ENCODE assay signal across 16 cellular contexts in the genomic region with DNA sequence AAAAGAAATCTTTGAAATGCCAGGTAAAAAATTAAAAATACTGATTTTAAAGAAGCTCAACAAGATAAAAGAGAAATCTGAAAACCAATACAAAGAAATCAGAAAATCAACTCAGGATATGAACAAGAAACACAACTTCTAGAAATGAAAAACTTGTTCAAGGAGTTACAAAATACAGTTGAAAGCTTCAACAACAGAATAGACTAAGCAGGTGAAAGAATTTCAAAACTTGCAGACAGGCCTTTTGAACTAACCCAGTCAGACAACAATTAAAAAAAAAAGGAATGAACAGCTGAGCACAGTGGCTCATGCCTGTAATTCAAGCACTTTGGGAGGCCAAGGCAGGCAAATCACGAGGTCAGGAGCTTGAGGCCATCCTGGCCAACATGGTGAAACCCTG. TPM values are rescaled to one million over a fixed set of nuclear protein-coding genes. Genes with fewer than 3 reads are reported as not detected.
A peak's percentile ranks its signal among the peaks of the same experiment; 100 is the strongest.
DNase-seq lines count a peak whose midpoint lies in the region; ATAC-seq, FAIRE-seq and TF ChIP-seq lines count a peak whose summit lies in the region.
"Had no signal": no experiment of that assay in that cellular context is flagged by ENCODE, and none has a peak within 500 bp of the region (broad histone marks: within the 10 kb centered on the region; RNA-seq: fewer than 3 reads in every experiment).

No MANE protein-coding gene starts in this region.

- H3K9me2 ChIP-seq in HCT116 (ENCODE audit: insufficient read depth), result no peaks in the 10 kb centered on the region
- H3K9me2 ChIP-seq in Karpas-422 (replicated peaks; ENCODE audit: insufficient read depth, low read length), result no peaks in the 10 kb centered on the region

- POLR2A ChIA-PET in HCT116 (lab: Charles Lee), result no interaction called here
- POLR2A ChIA-PET in K562 (lab: Yijun Ruan, JAX), result no interaction called here

- no peak for TF ChIP-seq EP300 in K562 (IDR thresholded peaks at IDR 0.05; ENCODE audit: low read length)

- H4K20me1 ChIP-seq in HCT116 (ENCODE audit: insufficient read depth) (no peaks in the 10 kb centered on the region; the same call in 1 of the 2 replicates), Karpas-422 (ENCODE audit: insufficient read depth, low read depth, low read length) (no peaks in the 10 kb centered on the region), K562 (replicated peaks; ENCODE audit: control insufficient read depth, insufficient read depth, low read length) (no peaks in the 10 kb centered on the region)
- H4K20me1 ChIP-seq: BLaER1 treated with 17β-estradiol and CSF1 and Interleukin-3, amounts not matched to agents 10 nM and 100 nM had no signal

- CTCF ChIA-PET in HCT116 (lab: Charles Lee) (no interaction called here), K562 (lab: Yijun Ruan, JAX; ENCODE audit: low intra/inter-chr PET ratio) (no interaction called here)

- peaks cover 0 to 4% of the 10 kb centered on the region in 2 experiments; a peak in 1 of 4 replicates for H3K9me3 ChIP-seq in HCT116 (ENCODE audit: control insufficient read depth in 1 of 2, insufficient read depth in 1 of 2, low read depth in 1 of 2, low read length in 2 of 2)
- peaks cover 25% of the 10 kb centered on the region for H3K9me3 ChIP-seq in Karpas-422 (ENCODE audit: low read length)
- peaks cover 2% of the 10 kb centered on the region for H3K9me3 ChIP-seq in K562 (replicated peaks; ENCODE audit: control insufficient read depth, insufficient read depth, low read depth, low read length)

- H3K4me3 ChIP-seq in HCT116 (replicated peaks in 1 of 2; ENCODE audit: low read depth in 1 of 2, low read length in 2 of 2) (no peak overlapping the region), Karpas-422 (ENCODE audit: low read length) (no peak overlapping the region), K562 (no peak overlapping the region)
- H3K4me3 ChIP-seq: BLaER1 treated with 17β-estradiol and CSF1 and Interleukin-3, amounts not matched to agents 10 nM and 100 nM had no signal

- TF ChIP-seq POLR2A in HCT116 (IDR thresholded peaks at IDR 0.05; ENCODE audit: borderline replicate concordance, extremely low read depth, insufficient read depth, insufficient read length) (no peak), K562 (conservative IDR thresholded peaks at IDR 0.05) (no peak), GM12892 (IDR thresholded peaks at IDR 0.05; ENCODE audit: low read depth, low read length) (no peak)

- FAIRE-seq in K562 (lab: Jason Lieb, UNC) (no peak), GM12892 (lab: Jason Lieb, UNC) (no peak)
- FAIRE-seq: H1 had no signal

- H3K4me2 ChIP-seq in HCT116 (ENCODE audit: low read length) (no peak overlapping the region), Karpas-422 (ENCODE audit: low read depth, low read length, poor library complexity, severe bottlenecking) (no peak overlapping the region), K562 (ENCODE audit: insufficient read depth, low read length) (no peak overlapping the region)
- H3K4me2 ChIP-seq: BLaER1 treated with 17β-estradiol and CSF1 and Interleukin-3, amounts not matched to agents 10 nM and 100 nM had no signal

- DNase-seq in NCI-H2227 (lab: John Stamatoyannopoulos, UW; ENCODE audit: unreplicated experiment) (peak; percentile 21), NCI-H2227 treated with DMSO at 0.1 percent for 48 hours (lab: John Stamatoyannopoulos, UW) (no peak), HCT116 (ENCODE audit: low read depth, low spot score) (no peak), Karpas-422 (peak; percentile 58), K562 (ENCODE audit: extremely low read depth in 1 of 4, low spot score in 3 of 4) (no peak), GM12892 (ENCODE audit: insufficient read length) (no peak), activated gamma-delta T cell treated with Interleukin-2 at 50 U/mL for 16 hours (no peak)
- no peak for DNase-seq in activated effector memory CD4-positive, alpha-beta T cell treated with anti-CD3 and anti-CD28 coated beads, Interleukin-2, amount 50 U/mL, for 16 hours
- DNase-seq: 8988T; Calu3; CD8-positive, alpha-beta T cell; GDM1; H9; KG1 had no signal

- RAD21 ChIA-PET in HCT116 (lab: Charles Lee; ENCODE audit: low non-redundant PET in 1 of 2, low total read pairs in 2 of 2, uncharacterized antibody in 2 of 2, unreplicated experiment in 2 of 2), result no interaction called here

- H3K9me1 ChIP-seq in K562 (ENCODE audit: control insufficient read depth, insufficient read depth, low read length), result no peaks in the 10 kb centered on the region

- WGBS in K562 (ENCODE audit: insufficient coverage, low coverage, missing lambda C conversion rate), result 73% methylated on average over 1 of the region's 1 CpG

- H3K36me3 ChIP-seq in HCT116 (ENCODE audit: control insufficient read depth in 1 of 2, insufficient read depth in 2 of 2, low read length in 2 of 2) (no peaks in the 10 kb centered on the region), Karpas-422 (ENCODE audit: insufficient read depth, low read length) (0 out of 2 replicates have a peak, but pooled peaks cover 9% of the 10 kb centered on the region), K562 (ENCODE audit: control insufficient read depth, insufficient read depth, low read length) (no peaks in the 10 kb centered on the region)

- H3K27me3 ChIP-seq in HCT116 (ENCODE audit: insufficient read depth, low read length), result no peaks in the 10 kb centered on the region
- no peaks in the 10 kb centered on the region for H3K27me3 ChIP-seq in Karpas-422 (ENCODE audit: low read length)
- no peaks in the 10 kb centered on the region for H3K27me3 ChIP-seq in K562 (ENCODE audit: control insufficient read depth in 2 of 2, insufficient read depth in 2 of 2, low read length in 2 of 2)
- H3K27me3 ChIP-seq: BLaER1 treated with 17β-estradiol and CSF1 and Interleukin-3, amounts not matched to agents 10 nM and 100 nM had no signal

- ATAC-seq in HCT116 (no peak), K562 (no peak)
- ATAC-seq: CD8-positive, alpha-beta T cell had no signal

- H3K9ac ChIP-seq in HCT116 (ENCODE audit: low read length), result no peak overlapping the region
- H3K9ac ChIP-seq in Karpas-422 (ENCODE audit: low read length), result no peak overlapping the region
- no peak overlapping the region for H3K9ac ChIP-seq in K562 (ENCODE audit: insufficient read depth in 1 of 2, low read depth in 2 of 2, low read length in 2 of 2)
- H3K9ac ChIP-seq: BLaER1 treated with 17β-estradiol and CSF1 and Interleukin-3, amounts not matched to agents 10 nM and 100 nM had no signal

- H3K79me2 ChIP-seq in HCT116 (ENCODE audit: insufficient read depth, low read length) (peaks cover 5% of the 10 kb centered on the region; the same call in 1 of the 2 replicates), Karpas-422 (ENCODE audit: low read length) (peaks cover 25% of the 10 kb centered on the region), K562 (ENCODE audit: control insufficient read depth, insufficient read depth, low read length) (0 out of 3 replicates have a peak, but pooled peaks cover 2% of the 10 kb centered on the region)

- intact Hi-C loops in HCT116 (cut with micrococcal nuclease), result no loop called here
- intact Hi-C loops in K562 (cut with micrococcal nuclease), result no loop called here

- in situ Hi-C loops in K562 (cut with MboI), result no loop called here

- H3K27ac ChIP-seq in HCT116 (ENCODE audit: low read depth, low read length) (no peak overlapping the region), Karpas-422 (ENCODE audit: low read length) (no peak overlapping the region), K562 (ENCODE audit: extremely low read depth, low read depth, low read length) (no peak overlapping the region)
- H3K27ac ChIP-seq: BLaER1 treated with 17β-estradiol and CSF1 and Interleukin-3, amounts not matched to agents 10 nM and 100 nM had no signal

- H3K4me1 ChIP-seq in HCT116 (ENCODE audit: control insufficient read depth in 1 of 2, insufficient read depth in 2 of 2, low read length in 2 of 2) (no peaks in the 10 kb centered on the region), Karpas-422 (ENCODE audit: low read length) (no peaks in the 10 kb centered on the region), K562 (replicated peaks in 1 of 2; ENCODE audit: control insufficient read depth in 2 of 2, insufficient read depth in 2 of 2, low read length in 2 of 2) (0 out of 5 replicates have a peak, but pooled peaks cover 0 to under 1% of the 10 kb centered on the region in 2 experiments)
- H3K4me1 ChIP-seq: BLaER1 treated with 17β-estradiol and CSF1 and Interleukin-3, amounts not matched to agents 10 nM and 100 nM had no signal

- H2AFZ ChIP-seq in HCT116 (ENCODE audit: low read depth, low read length, poor library complexity, severe bottlenecking) (no peak overlapping the region), Karpas-422 (ENCODE audit: low read length) (no peak overlapping the region), K562 (ENCODE audit: low read depth, low read length) (no peak overlapping the region)

- BruUV-seq in HCT116 (replicated peaks; lab: Mats Ljungman, UMichigan) (no TSS peak), K562 (replicated peaks; lab: Mats Ljungman, UMichigan) (no TSS peak)

- TF ChIP-seq RAD21 in HCT116 (IDR thresholded peaks at IDR 0.05; ENCODE audit: low read depth) (no peak), K562 (CRISPR knock-in tag; conservative IDR thresholded peaks at IDR 0.05 in 1 of 2, IDR thresholded peaks at IDR 0.05 in 1 of 2) (no peak)

- TF ChIP-seq CTCF in HCT116 (IDR thresholded peaks at IDR 0.05 in 2 of 3, conservative IDR thresholded peaks at IDR 0.05 in 1 of 3; ENCODE audit: borderline replicate concordance in 1 of 3, insufficient read depth in 1 of 3, low read depth in 2 of 3, low read length in 2 of 3), result no peak
- TF ChIP-seq CTCF in K562 (IDR thresholded peaks at IDR 0.05 in 2 of 3, conservative IDR thresholded peaks at IDR 0.05 in 1 of 3; ENCODE audit: insufficient read depth in 2 of 3, low read depth in 1 of 3, low read length in 3 of 3), result no peak

RNA-seq across cellular contexts. Expression of a gene that starts 57.8 kb away (rescaled TPM):
- total RNA-seq in HCT116 (2021; ENCODE audit: unreplicated experiment) (12.2 TPM), K562 (2014; rRNA removed) (5.8 and 8.3 TPM in 2 replicates), K562 (2014; rRNA removed; fragmentation: Illumina TruSeq; extraction: Trizol) (10.9 and 11.9 TPM in 2 replicates), K562 (2015; rRNA removed; fragmentation: Illumina TruSeq; extraction: Trizol) (10.7 and 12.0 TPM in 2 replicates), K562 (2021) (13.0 and 13.8 TPM in 2 replicates)
- polyA plus RNA-seq in HCT116 (2012), result 6.2 and 7.7 TPM in 2 replicates
- total RNA-seq in Karpas-422 (2014; rRNA removed; shearing (Covaris generic); ENCODE audit: low replicate concordance), result 7.4 and 16.3 TPM in 2 replicates
- total RNA-seq in K562 (2011; cell fraction: chromatin; rRNA removed; ENCODE audit: low replicate concordance), result 22.5 and 28.8 TPM in 2 replicates
- total RNA-seq in K562 (2011; cell fraction: nucleolus; rRNA removed), result 22.5 and 23.5 TPM in 2 replicates
- total RNA-seq in K562 (2011; cell fraction: nucleoplasm; rRNA removed), result 37.7 and 47.8 TPM in 2 replicates
- polyA plus RNA-seq in K562 (2011; rRNA removed) (14.8 and 17.6 TPM in 2 replicates), K562 (2014; fragmentation: Illumina TruSeq; extraction: Trizol) (9.0 and 11.6 TPM in 2 replicates), K562 (2014; fragmentation: Nextera tagmentation; extraction: Ambion mirVana) (10 to 100 TPM; 16.9 to 21.1 TPM), K562 (2014; rRNA removed) (9.9 and 11.7 TPM in 2 replicates)
- 14.9 and 16.0 TPM in 2 replicates for polyA plus RNA-seq in K562 (2011; cell fraction: cytosol; rRNA removed)
- polyA plus RNA-seq in K562 (2011; cell fraction: nucleus; rRNA removed), result 13.6 and 13.7 TPM in 2 replicates
- 9.6 and 11.8 TPM in 2 replicates for polyA plus RNA-seq in K562 (2012)
- polyA minus RNA-seq in K562 (2011; rRNA and poly(A)+ RNA removed), result 13.6 and 13.9 TPM in 2 replicates
- 8.3 and 10.1 TPM in 2 replicates for polyA minus RNA-seq in K562 (2011; cell fraction: cytosol; rRNA and poly(A)+ RNA removed)
- polyA minus RNA-seq in K562 (2011; cell fraction: nucleus; rRNA and poly(A)+ RNA removed), result 20.5 and 25.9 TPM in 2 replicates
- 7.9 TPM for polyA plus RNA-seq in GM12892 (2012; ENCODE audit: missing spikeins)

Comparison
In these comparisons a context has a peak if more than half of its experiments do, and no peak if none do; other contexts are left out.
1. DNase-seq: peak in NCI-H2227 (single experiment) and Karpas-422 (single experiment); none in NCI-H2227 treated with DMSO at 0.1 percent for 48 hours (single experiment), HCT116 (single experiment), K562 (0 of 4), GM12892 (single experiment), activated effector memory CD4-positive, alpha-beta T cell treated with anti-CD3 and anti-CD28 coated beads, Interleukin-2, amount 50 U/mL, for 16 hours (single experiment) and activated gamma-delta T cell treated with Interleukin-2 at 50 U/mL for 16 hours (single experiment).